11 cellular contexts compared by ENCODE assay signal in genomic region chr3:16468114-16469098, GRCh38. TPM values are rescaled to one million over a fixed set of nuclear protein-coding genes. Genes with fewer than 3 reads are reported as not detected.
DNase-seq lines count a peak whose midpoint lies in the region; ATAC-seq and TF ChIP-seq lines count a peak whose summit lies in the region.
"Had no signal": no experiment of that assay in that cellular context is flagged by ENCODE, and none has a peak within 500 bp of the region (broad histone marks: within the 10 kb centered on the region; RNA-seq: fewer than 3 reads in every experiment).

No MANE protein-coding gene starts in this region.

- peaks cover 0 to 10% (median 6%) of the 10 kb centered on the region in 3 donors for H3K9me3 ChIP-seq in esophagus squamous epithelium

- ATAC-seq in SK-N-SH treated with all-trans-retinoic acid at 6 μM for 48 hours = peak; percentile 75
- peak; percentile 27 for ATAC-seq in stimulated activated naive CD8-positive, alpha-beta T cell treated with anti-CD3 and anti-CD28 coated beads, Interleukin-15, amount 100 ng/mL, for 72 hours

- H3K27ac ChIP-seq in esophagus squamous epithelium = peak overlapping the region in 3 of 4 donors; percentile 17 to 34 (median 33)

- no peaks in the 10 kb centered on the region for H3K27me3 ChIP-seq in esophagus squamous epithelium

- TF ChIP-seq POLR2A in esophagus squamous epithelium (IDR thresholded peaks at IDR 0.05) = no peak

- peaks cover 0 to 6% (median 0%) of the 10 kb centered on the region in 3 donors for H3K36me3 ChIP-seq in esophagus squamous epithelium

- peak; percentile 70 for DNase-seq in activated CD4-positive, alpha-beta T cell treated with anti-CD3 and anti-CD28 coated beads, Interleukin-2, amount 10 ng/mL, durations not matched to agents 24 days and 14 days
- no peak for DNase-seq in activated CD4-positive, alpha-beta T cell treated with anti-CD3 and anti-CD28 coated beads for 1 hour
- DNase-seq in esophagus squamous epithelium (lab: John Stamatoyannopoulos, UW) (no peak), inferior parietal cortex (ENCODE audit: extremely low spot score) (no peak), GM10248 (ENCODE audit: extremely low spot score) (no peak)
- DNase-seq in stimulated activated naive CD8-positive, alpha-beta T cell treated with anti-CD3 and anti-CD28 coated beads, Interleukin-15, amount 100 ng/mL, for 72 hours = no peak
- DNase-seq in stimulated activated CD4-positive, alpha-beta T cell treated with anti-CD3 and anti-CD28 coated beads, Interleukin-2, amount 100 ng/mL, for 48 hours = no peak
- DNase-seq: foreskin fibroblast, RPMI8226 had no signal

- peaks cover 54% of the 10 kb centered on the region for H3K4me1 Mint-ChIP-seq in activated CD4-positive, alpha-beta T cell treated with anti-CD3 and anti-CD28 coated beads, Interleukin-2, amount 10 ng/mL, durations not matched to agents 24 days and 14 days
- peaks cover 71% of the 10 kb centered on the region for H3K4me1 Mint-ChIP-seq in stimulated activated naive CD8-positive, alpha-beta T cell treated with anti-CD3 and anti-CD28 coated beads, Interleukin-15, amount 100 ng/mL, for 72 hours
- H3K4me1 Mint-ChIP-seq: neural crest cell had no signal

- peaks cover 0 to 20% (median 4%) of the 10 kb centered on the region in 3 donors for H3K4me1 ChIP-seq in esophagus squamous epithelium

- H3K9me3 Mint-ChIP-seq in activated CD4-positive, alpha-beta T cell treated with anti-CD3 and anti-CD28 coated beads, Interleukin-2, amount 10 ng/mL, durations not matched to agents 24 days and 14 days = peaks cover 7% of the 10 kb centered on the region
- no peaks in the 10 kb centered on the region for H3K9me3 Mint-ChIP-seq in stimulated activated naive CD8-positive, alpha-beta T cell treated with anti-CD3 and anti-CD28 coated beads, Interleukin-15, amount 100 ng/mL, for 72 hours

- peaks cover 75% of the 10 kb centered on the region for H3K36me3 Mint-ChIP-seq in activated CD4-positive, alpha-beta T cell treated with anti-CD3 and anti-CD28 coated beads, Interleukin-2, amount 10 ng/mL, durations not matched to agents 24 days and 14 days (ENCODE audit: low read depth)

- CTCF ChIA-PET in GM10248 (lab: Yijun Ruan, JAX) = interaction anchor here (1.7 to 6.7 kb wide), 7 partner anchors 10 to 178 kb away, joined by 4 to 33 read pairs (median 5); no protein-coding TSS in a partner anchor

- no peak for TF ChIP-seq CTCF in esophagus squamous epithelium (IDR thresholded peaks at IDR 0.05)
- TF ChIP-seq CTCF in GM10248 (IDR thresholded peaks at IDR 0.05; ENCODE audit: control extremely low read depth, extremely low read depth, low read depth, missing control alignments) = no peak

- peak overlapping the region; percentile 78 for H3K4me3 Mint-ChIP-seq in activated CD4-positive, alpha-beta T cell treated with anti-CD3 and anti-CD28 coated beads, Interleukin-2, amount 10 ng/mL, durations not matched to agents 24 days and 14 days
- peak overlapping the region; percentile 66 to 67 for H3K4me3 Mint-ChIP-seq in stimulated activated naive CD8-positive, alpha-beta T cell treated with anti-CD3 and anti-CD28 coated beads, Interleukin-15, amount 100 ng/mL, for 72 hours
- H3K4me3 Mint-ChIP-seq: neural crest cell had no signal

- no peaks in the 10 kb centered on the region for H3K27me3 Mint-ChIP-seq in activated CD4-positive, alpha-beta T cell treated with anti-CD3 and anti-CD28 coated beads, Interleukin-2, amount 10 ng/mL, durations not matched to agents 24 days and 14 days
- no peaks in the 10 kb centered on the region for H3K27me3 Mint-ChIP-seq in stimulated activated naive CD8-positive, alpha-beta T cell treated with anti-CD3 and anti-CD28 coated beads, Interleukin-15, amount 100 ng/mL, for 72 hours

- H3K4me3 ChIP-seq in esophagus squamous epithelium = no peak overlapping the region

- POLR2A ChIA-PET in GM10248 (lab: Yijun Ruan, JAX) = no interaction called here

- intact Hi-C loops in activated CD4-positive, alpha-beta T cell treated with anti-CD3 and anti-CD28 coated beads, Interleukin-2, amount 10 ng/mL, durations not matched to agents 24 days and 14 days (cut with micrococcal nuclease) = loop anchor here (5.0 kb wide), 1 partner anchor 181 kb away; no protein-coding TSS in a partner anchor
- intact Hi-C loops in esophagus squamous epithelium (cut with DNase I) = no loop called here

- H3K27ac Mint-ChIP-seq in activated CD4-positive, alpha-beta T cell treated with anti-CD3 and anti-CD28 coated beads, Interleukin-2, amount 10 ng/mL, durations not matched to agents 24 days and 14 days = peak overlapping the region; percentile 94
- peak overlapping the region; percentile 9 to 59 for H3K27ac Mint-ChIP-seq in stimulated activated naive CD8-positive, alpha-beta T cell treated with anti-CD3 and anti-CD28 coated beads, Interleukin-15, amount 100 ng/mL, for 72 hours

- WGBS in esophagus squamous epithelium, 2 donors = 49 to 51% methylated on average over 16 of the region's 16 CpGs

TF ChIP-seq in SK-N-SH treated with all-trans-retinoic acid at 6 μM for 48 hours, 23 proteins besides CTCF, POLR2A, EP300 and RAD21:
- TF ChIP-seq ISL1 (CRISPR knock-in tag; IDR thresholded peaks at IDR 0.05) (peak; percentile 76), ZNF8 (CRISPR knock-in tag; IDR thresholded peaks at IDR 0.05) (peak; percentile 56; the same call in 1 of the 2 replicates), ZFP3 (CRISPR knock-in tag; IDR thresholded peaks at IDR 0.05) (no peak), ARNTL (CRISPR knock-in tag; IDR thresholded peaks at IDR 0.05; ENCODE audit: borderline replicate concordance, low read depth) (no peak), GLIS3 (CRISPR knock-in tag; IDR thresholded peaks at IDR 0.05) (no peak), OSR1 (CRISPR knock-in tag; IDR thresholded peaks at IDR 0.05) (no peak)
- TF ChIP-seq, protein P1, sequence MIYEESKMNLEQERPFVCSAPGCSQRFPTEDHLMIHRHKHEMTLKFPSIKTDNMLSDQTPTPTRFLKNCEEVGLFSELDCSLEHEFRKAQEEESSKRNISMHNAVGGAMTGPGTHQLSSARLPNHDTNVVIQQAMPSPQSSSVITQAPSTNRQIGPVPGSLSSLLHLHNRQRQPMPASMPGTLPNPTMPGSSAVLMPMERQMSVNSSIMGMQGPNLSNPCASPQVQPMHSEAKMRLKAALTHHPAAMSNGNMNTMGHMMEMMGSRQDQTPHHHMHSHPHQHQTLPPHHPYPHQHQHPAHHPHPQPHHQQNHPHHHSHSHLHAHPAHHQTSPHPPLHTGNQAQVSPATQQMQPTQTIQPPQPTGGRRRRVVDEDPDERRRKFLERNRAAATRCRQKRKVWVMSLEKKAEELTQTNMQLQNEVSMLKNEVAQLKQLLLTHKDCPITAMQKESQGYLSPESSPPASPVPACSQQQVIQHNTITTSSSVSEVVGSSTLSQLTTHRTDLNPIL (CRISPR knock-in tag; IDR thresholded peaks at IDR 0.05; ENCODE audit: low read depth) = no peak

RNA-seq across cellular contexts. Expression of gene RFTN1, which starts 45.1 kb away (rescaled TPM):
- 90.6 and 92.4 TPM in 2 replicates for total RNA-seq in activated CD4-positive, alpha-beta T cell treated with anti-CD3 and anti-CD28 coated beads, Interleukin-2, amount 10 ng/mL, durations not matched to agents 24 days and 14 days
- 10 to 100 TPM in 2 of 4 donors, 1 to 10 TPM in 2; 5.0 to 22.7 (median 12.4) TPM for total RNA-seq in esophagus squamous epithelium
